ENCODE assay signal across 8 cellular contexts in the genomic region with DNA sequence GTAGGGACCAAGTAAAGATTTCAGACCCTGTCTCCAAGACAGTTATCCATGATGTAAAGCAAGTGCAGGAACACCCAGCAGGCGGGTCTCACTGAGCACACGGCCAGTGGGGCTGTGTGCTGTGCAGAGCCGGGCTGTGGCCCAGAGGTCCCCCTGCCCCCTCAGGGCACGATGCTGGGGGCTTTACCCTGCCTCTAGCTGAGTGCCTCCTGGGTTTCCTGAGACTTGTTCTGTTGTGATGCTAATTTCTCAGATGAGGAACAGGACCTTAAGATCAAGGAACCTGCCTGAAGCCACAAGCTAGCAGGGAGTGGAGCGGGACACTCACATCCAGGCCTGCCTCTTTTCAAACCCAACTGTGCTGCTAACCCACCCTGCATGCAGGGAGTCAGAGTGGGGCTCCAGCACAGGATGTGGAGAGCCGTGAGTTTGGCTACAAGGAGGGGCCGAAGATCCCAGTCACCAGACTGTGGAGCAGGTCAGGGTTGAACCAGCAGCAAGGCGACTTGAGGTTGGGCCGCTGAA.
A peak's percentile ranks its signal among the peaks of the same experiment; 100 is the strongest.
DNase-seq lines count a peak whose midpoint lies in the region; ATAC-seq and TF ChIP-seq lines count a peak whose summit lies in the region.

No MANE protein-coding gene starts in this region.

- no peak overlapping the region for H3K27ac Mint-ChIP-seq in MCF 10A (ENCODE audit: low read depth, unreplicated experiment)

- H3K23ac ChIP-seq in IMR-90 (ENCODE audit: low read depth, low read length), result no peak overlapping the region

- no peaks in the 10 kb centered on the region; the same call in 1 of the 2 replicates for H3K9me1 ChIP-seq in IMR-90 (ENCODE audit: insufficient read depth, low read length)

- peak overlapping the region; percentile 58 for H2AFZ ChIP-seq in IMR-90 (replicated peaks; ENCODE audit: low read length, poor library complexity)

- no peaks in the 10 kb centered on the region for H3K36me3 ChIP-seq in IMR-90 (ENCODE audit: control insufficient read depth, insufficient read depth, low read length)

- BruUV-seq in IMR-90 (replicated peaks; lab: Mats Ljungman, UMichigan), result no TSS peak
- no TSS peak for BruUV-seq in MCF 10A (replicated peaks; lab: Mats Ljungman, UMichigan)

- no peak overlapping the region for H2AK5ac ChIP-seq in IMR-90 (ENCODE audit: low read depth, low read length)

- CTCF ChIA-PET in IMR-90 (lab: Yijun Ruan, JAX) (no interaction called here), MCF 10A (lab: Yijun Ruan, JAX) (no interaction called here)

- TF ChIP-seq CTCF in IMR-90 (conservative IDR thresholded peaks at IDR 0.05; ENCODE audit: low read depth, low read length) (no peak), MCF 10A (IDR thresholded peaks at IDR 0.05; ENCODE audit: unreplicated experiment) (no peak)

- H3K4me3 ChIP-seq in IMR-90 (ENCODE audit: insufficient read depth, low read depth, low read length), result no peak overlapping the region

- no peaks in the 10 kb centered on the region for H3K9me3 ChIP-seq in IMR-90 (ENCODE audit: control insufficient read depth, insufficient read depth, low read length)

- H3K27ac ChIP-seq in IMR-90 (ENCODE audit: insufficient read depth, low read length), result no peak overlapping the region

- no peaks in the 10 kb centered on the region for H3K36me3 Mint-ChIP-seq in MCF 10A (ENCODE audit: insufficient read depth, unreplicated experiment)

- H3K56ac ChIP-seq in IMR-90 (ENCODE audit: extremely low read depth, insufficient read depth, low read length), result no peak overlapping the region

- H4K91ac ChIP-seq in IMR-90 (ENCODE audit: insufficient read depth, low read depth, low read length), result no peak overlapping the region

- dilution Hi-C loops in IMR-90 (cut with HindIII; ENCODE audit: low sequenced_read_pairs, unreplicated experiment), result no loop called here

- H4K8ac ChIP-seq in IMR-90 (ENCODE audit: low read depth in 2 of 2, low read length in 2 of 2), result no peak overlapping the region

- H3K9ac ChIP-seq in IMR-90 (ENCODE audit: low read depth, low read length), result no peak overlapping the region

- H2BK15ac ChIP-seq in IMR-90 (ENCODE audit: low read depth, low read length), result no peak overlapping the region

- no peak overlapping the region for H3K4me3 Mint-ChIP-seq in MCF 10A (ENCODE audit: unreplicated experiment)

- H2BK20ac ChIP-seq in IMR-90 (ENCODE audit: low read depth, low read length), result no peak overlapping the region

- DNase-seq in IMR-90, result no peak
- peak; percentile 64 for DNase-seq in islet precursor cell
- DNase-seq in NOMO-1 treated with dmso at 0.1 percent for 144 hours (lab: John Stamatoyannopoulos, UW; ENCODE audit: unreplicated experiment), result no peak
- DNase-seq in MCF 10A (ENCODE audit: unreplicated experiment), result no peak
- DNase-seq in T1000 (lab: John Stamatoyannopoulos, UW), result no peak
- no peak for DNase-seq in glomerular visceral epithelial cell (ENCODE audit: extremely low spot score)

- in situ Hi-C loops in IMR-90 (cut with MboI; ENCODE audit: low sequenced_read_pairs), result no loop called here

- intact Hi-C loops in IMR-90 (cut with micrococcal nuclease), result no loop called here
- intact Hi-C loops in MCF 10A (cut with micrococcal nuclease), result no loop called here

- TF ChIP-seq RAD21 in IMR-90 (IDR thresholded peaks at IDR 0.05; ENCODE audit: low read length), result no peak

- no peak overlapping the region for H4K5ac ChIP-seq in IMR-90 (ENCODE audit: low read depth, low read length)

- peaks cover 3% of the 10 kb centered on the region for H3K4me1 ChIP-seq in IMR-90 (ENCODE audit: control insufficient read depth, insufficient read depth, low read length)

- WGBS in IMR-90 (ENCODE audit: extremely low coverage in 2 of 2, insufficient read length in 1 of 2), 2 experiments, result 67% methylated on average over 3 of the region's 9 CpGs; no CpG with 5 or more reads in 1 of the 2 experiments

- H3K79me1 ChIP-seq in IMR-90 (ENCODE audit: low read depth in 1 of 2, low read length in 2 of 2), result no peaks in the 10 kb centered on the region

- ATAC-seq in GM18505 (IDR thresholded peaks at IDR 0.05; ENCODE audit: unreplicated experiment), result peak; percentile 31
- peak; percentile 12 for ATAC-seq in GM21576 (IDR thresholded peaks at IDR 0.05; ENCODE audit: unreplicated experiment)
- no peak for ATAC-seq in IMR-90 (ENCODE audit: low read depth)

- no peaks in the 10 kb centered on the region; the same call in 1 of the 2 replicates for H3K27me3 ChIP-seq in IMR-90 (ENCODE audit: control insufficient read depth, insufficient read depth, low read length)

- no peak overlapping the region for H2AK9ac ChIP-seq in IMR-90 (replicated peaks; ENCODE audit: low read depth, low read length, poor library complexity)

- POLR2A ChIA-PET in IMR-90 (lab: Charles Lee; ENCODE audit: unreplicated experiment) (no interaction called here), MCF 10A (lab: Yijun Ruan, JAX) (no interaction called here)

- no peak overlapping the region for H3K4me2 ChIP-seq in IMR-90 (ENCODE audit: low read depth, low read length)

- no peak overlapping the region for H2BK5ac ChIP-seq in IMR-90 (ENCODE audit: low read depth, low read length, poor library complexity, severe bottlenecking)

- TF ChIP-seq POLR2A in GM18505 (IDR thresholded peaks at IDR 0.05; ENCODE audit: borderline replicate concordance, extremely low read depth, insufficient read depth, insufficient read length), result no peak
- no peak for TF ChIP-seq POLR2A in IMR-90 (IDR thresholded peaks at IDR 0.05; ENCODE audit: low read depth, low read length)

- no peak overlapping the region for H2BK120ac ChIP-seq in IMR-90 (ENCODE audit: low read depth, low read length)

- H3K4ac ChIP-seq in IMR-90 (ENCODE audit: low read depth, low read length), result no peak overlapping the region

- no peak overlapping the region for H3K18ac ChIP-seq in IMR-90 (ENCODE audit: low read depth, low read length)

- no peak overlapping the region for H3K14ac ChIP-seq in IMR-90 (replicated peaks; ENCODE audit: low read depth, low read length)

- H4K20me1 ChIP-seq in IMR-90 (ENCODE audit: insufficient read depth, low read length), result no peaks in the 10 kb centered on the region

- H3K4me1 Mint-ChIP-seq in MCF 10A (ENCODE audit: insufficient read depth, unreplicated experiment), result peaks cover 5% of the 10 kb centered on the region

- H3K27me3 Mint-ChIP-seq in MCF 10A (ENCODE audit: insufficient read depth, unreplicated experiment), result no peaks in the 10 kb centered on the region

- no peaks in the 10 kb centered on the region for H3K9me3 Mint-ChIP-seq in MCF 10A (ENCODE audit: unreplicated experiment)

TF ChIP-seq in IMR-90, 13 proteins besides CTCF, POLR2A, EP300 and RAD21:
- TF ChIP-seq CEBPB (IDR thresholded peaks at IDR 0.05; ENCODE audit: low read depth, low read length), result no peak
- no peak for TF ChIP-seq SMC3 (IDR thresholded peaks at IDR 0.05; ENCODE audit: low read depth, low read length)
- no peak for TF ChIP-seq FOS (IDR thresholded peaks at IDR 0.05; ENCODE audit: low read depth, low read length)
- TF ChIP-seq BHLHE40 (IDR thresholded peaks at IDR 0.05; ENCODE audit: low read depth, low read length), result no peak
- TF ChIP-seq MXI1 (IDR thresholded peaks at IDR 0.05; ENCODE audit: borderline replicate concordance, low read depth, low read length), result no peak
- no peak for TF ChIP-seq MAFK (IDR thresholded peaks at IDR 0.05; ENCODE audit: low read depth, low read length)
- no peak for TF ChIP-seq RFX5 (IDR thresholded peaks at IDR 0.05; ENCODE audit: low read depth, low read length)
- TF ChIP-seq NFE2L2 (IDR thresholded peaks at IDR 0.05; ENCODE audit: low read depth, low read length), result no peak
